ENCODE assay signal across 8 cellular contexts in the genomic region with DNA sequence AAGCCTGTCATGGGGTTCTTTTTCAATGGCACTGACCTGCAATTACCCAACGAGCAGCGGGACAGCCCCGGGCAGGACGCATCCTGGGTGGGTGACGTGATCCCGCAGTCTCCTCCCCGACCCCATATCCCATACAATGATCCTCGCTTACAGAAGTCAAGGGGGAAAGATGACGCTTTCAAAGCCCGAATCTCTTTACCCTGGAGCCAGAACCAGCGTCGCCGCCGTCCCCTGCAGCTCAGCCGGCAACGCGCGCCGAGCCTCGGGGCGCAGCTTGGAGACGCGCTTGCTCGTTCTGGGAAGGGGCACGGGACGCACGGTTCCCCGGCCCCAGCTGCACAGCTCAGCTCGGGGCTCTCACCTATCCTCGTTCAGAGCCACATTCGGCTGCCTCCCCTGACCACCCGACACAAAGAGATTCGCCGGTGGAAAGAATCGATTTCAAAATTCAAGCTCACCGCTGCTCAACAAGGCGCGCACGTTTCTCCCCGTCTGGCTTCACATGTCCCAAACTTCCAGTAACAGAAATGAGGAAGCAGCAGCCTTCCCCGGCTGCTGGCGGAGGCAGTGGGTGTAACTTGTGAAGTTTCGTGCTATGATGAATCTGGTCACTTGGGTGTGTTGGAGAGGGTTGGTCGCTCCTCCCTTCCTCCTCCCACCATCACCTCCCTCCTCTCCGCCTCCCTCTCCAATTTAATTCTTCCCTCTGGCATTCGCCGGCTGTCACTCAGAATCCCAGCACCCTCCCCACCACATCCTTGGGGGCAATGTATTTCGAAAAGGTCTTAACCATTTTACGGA. TPM values are rescaled to one million over a fixed set of nuclear protein-coding genes. Genes with fewer than 3 reads are reported as not detected.
DNase-seq lines count a peak whose midpoint lies in the region; ATAC-seq, FAIRE-seq and TF ChIP-seq lines count a peak whose summit lies in the region.

A gene with protein sequence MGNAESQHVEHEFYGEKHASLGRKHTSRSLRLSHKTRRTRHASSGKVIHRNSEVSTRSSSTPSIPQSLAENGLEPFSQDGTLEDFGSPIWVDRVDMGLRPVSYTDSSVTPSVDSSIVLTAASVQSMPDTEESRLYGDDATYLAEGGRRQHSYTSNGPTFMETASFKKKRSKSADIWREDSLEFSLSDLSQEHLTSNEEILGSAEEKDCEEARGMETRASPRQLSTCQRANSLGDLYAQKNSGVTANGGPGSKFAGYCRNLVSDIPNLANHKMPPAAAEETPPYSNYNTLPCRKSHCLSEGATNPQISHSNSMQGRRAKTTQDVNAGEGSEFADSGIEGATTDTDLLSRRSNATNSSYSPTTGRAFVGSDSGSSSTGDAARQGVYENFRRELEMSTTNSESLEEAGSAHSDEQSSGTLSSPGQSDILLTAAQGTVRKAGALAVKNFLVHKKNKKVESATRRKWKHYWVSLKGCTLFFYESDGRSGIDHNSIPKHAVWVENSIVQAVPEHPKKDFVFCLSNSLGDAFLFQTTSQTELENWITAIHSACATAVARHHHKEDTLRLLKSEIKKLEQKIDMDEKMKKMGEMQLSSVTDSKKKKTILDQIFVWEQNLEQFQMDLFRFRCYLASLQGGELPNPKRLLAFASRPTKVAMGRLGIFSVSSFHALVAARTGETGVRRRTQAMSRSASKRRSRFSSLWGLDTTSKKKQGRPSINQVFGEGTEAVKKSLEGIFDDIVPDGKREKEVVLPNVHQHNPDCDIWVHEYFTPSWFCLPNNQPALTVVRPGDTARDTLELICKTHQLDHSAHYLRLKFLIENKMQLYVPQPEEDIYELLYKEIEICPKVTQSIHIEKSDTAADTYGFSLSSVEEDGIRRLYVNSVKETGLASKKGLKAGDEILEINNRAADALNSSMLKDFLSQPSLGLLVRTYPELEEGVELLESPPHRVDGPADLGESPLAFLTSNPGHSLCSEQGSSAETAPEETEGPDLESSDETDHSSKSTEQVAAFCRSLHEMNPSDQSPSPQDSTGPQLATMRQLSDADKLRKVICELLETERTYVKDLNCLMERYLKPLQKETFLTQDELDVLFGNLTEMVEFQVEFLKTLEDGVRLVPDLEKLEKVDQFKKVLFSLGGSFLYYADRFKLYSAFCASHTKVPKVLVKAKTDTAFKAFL (N-terminal part only) (minus strand): TSS at position 582 of the 801 bp plus-strand sequence. CDS start 77,289 bp downstream, outside the sequence.

- H3K36me3 Mint-ChIP-seq in CD14-positive monocyte = peaks cover under 1 to 4% of the 10 kb centered on the region in 2 donors
- peaks cover 12% of the 10 kb centered on the region for H3K36me3 Mint-ChIP-seq in nephron progenitor cell (ENCODE audit: low read depth)

- WGBS in aorta, 2 donors = 1% methylated on average over 49 of the region's 49 CpGs

- no peaks in the 10 kb centered on the region for H3K27me3 ChIP-seq in aorta (ENCODE audit: control insufficient read depth in 1 of 2, insufficient read depth in 2 of 2, low read length in 1 of 2)

- H3K27ac ChIP-seq in aorta (ENCODE audit: low read depth in 1 of 2, low read length in 2 of 2) = no peak within 1 kb of the TSS

- H3K27me3 Mint-ChIP-seq in CD14-positive monocyte (ENCODE audit: low read depth in 3 of 3) (peaks cover 17 to 22% (median 18%) of the 10 kb centered on the region in 3 donors), nephron progenitor cell (ENCODE audit: low read depth, poor library complexity) (peaks cover 10% of the 10 kb centered on the region)

- H3K4me1 Mint-ChIP-seq in CD14-positive monocyte = peaks cover 59% of the 10 kb centered on the region
- peaks cover 51% of the 10 kb centered on the region for H3K4me1 Mint-ChIP-seq in nephron progenitor cell

- TF ChIP-seq CTCF in CD14-positive monocyte (IDR thresholded peaks at IDR 0.05) (no peak), nephron progenitor cell (IDR thresholded peaks at IDR 0.05) (no peak)

- H3K9me3 Mint-ChIP-seq in CD14-positive monocyte = peaks cover 0 to 4% (median 2%) of the 10 kb centered on the region in 7 donors
- no peaks in the 10 kb centered on the region for H3K9me3 Mint-ChIP-seq in nephron progenitor cell

- H3K4me3 Mint-ChIP-seq in CD14-positive monocyte = peak within 1 kb of the TSS; percentile 99
- H3K4me3 Mint-ChIP-seq in nephron progenitor cell = peak within 1 kb of the TSS; percentile 94

- DNase-seq in CD14-positive monocyte (ENCODE audit: low spot score) (peak; percentile 72), Kasumi-1 (lab: John Stamatoyannopoulos, UW) (peak; percentile 57 to 74), fibroblast of the conjunctiva (ENCODE audit: low read depth) (peak; percentile 54), nephron progenitor cell (peak; percentile 51), aorta (peak in 1 of 2 donors; percentile 86), GM19239 (ENCODE audit: insufficient read length, low spot score) (no peak)
- peak; percentile 63 to 68 for DNase-seq in activated T-cell treated with anti-CD3 and anti-CD28 coated beads, Interleukin-2, amount 50 U/mL, for 48 hours

- intact Hi-C loops in CD14-positive monocyte (cut with micrococcal nuclease) = loop anchor here (5.0 to 10.0 kb wide), 2 partner anchors 101 to 142 kb away; no protein-coding TSS in a partner anchor
- intact Hi-C loops in aorta (cut with DNase I) = no loop called here

- H3K36me3 ChIP-seq in aorta (ENCODE audit: control insufficient read depth in 1 of 2, insufficient read depth in 2 of 2, low read length in 1 of 2) = no peaks in the 10 kb centered on the region

- H3K4me1 ChIP-seq in aorta (ENCODE audit: control insufficient read depth in 1 of 2, insufficient read depth in 2 of 2, low read length in 2 of 2) = no peaks in the 10 kb centered on the region

- no peak within 1 kb of the TSS for H3K4me3 ChIP-seq in aorta (ENCODE audit: low read length in 2 of 2)

- H3K27ac Mint-ChIP-seq in CD14-positive monocyte (peak within 1 kb of the TSS; percentile 84 to 96 (median 93)), nephron progenitor cell (peak within 1 kb of the TSS; percentile 67)

- peak; percentile 66 for ATAC-seq in aorta (ENCODE audit: low FRiP score)
- no peak for ATAC-seq in HG03469 (IDR thresholded peaks at IDR 0.05; ENCODE audit: unreplicated experiment)

- FAIRE-seq in GM19239 (lab: Jason Lieb, UNC) = no peak

- no peaks in the 10 kb centered on the region for H3K9me3 ChIP-seq in aorta (ENCODE audit: control insufficient read depth, low read length)

RNA-seq across cellular contexts. Expression of the gene that starts here (rescaled TPM):
- polyA plus RNA-seq in CD14-positive monocyte (10 to 100 TPM; 17.7 to 45.3 TPM), aorta (under 1 TPM in 1 of 2 donors, not detected in 1; 0.50 TPM)
- 10 to 100 TPM; 12.9 to 15.8 TPM for total RNA-seq in aorta

Comparison
In these comparisons a context has a peak if more than half of its experiments do, and no peak if none do; other contexts are left out.
1. RNA of the gene that starts here (polyA plus RNA-seq): 17.7 to 45.3 TPM in CD14-positive monocyte; 0.50 TPM in aorta; every median in the first group is over 10 times any median in the second.
2. intact Hi-C loops: an anchor here in CD14-positive monocyte (5.0 to 10.0 kb wide); none called in aorta.